Comparison of ENCODE assay signal across 2 cellular contexts in genomic region chr15:40277472-40277871, GRCh38.
TF ChIP-seq lines count a peak whose summit lies in the region.

No MANE protein-coding gene starts in this region.

TF ChIP-seq in GM23338, 12 proteins besides CTCF, POLR2A, EP300 and RAD21:
- no peak for TF ChIP-seq EZH2 (IDR thresholded peaks at IDR 0.05; ENCODE audit: low read depth, unreplicated experiment)

TF ChIP-seq in GM12878, 131 proteins besides CTCF, POLR2A, EP300 and RAD21:
- peak; percentile 22 for TF ChIP-seq MEF2B (IDR thresholded peaks at IDR 0.05; ENCODE audit: partially characterized antibody, poor library complexity, severe bottlenecking)
- TF ChIP-seq NR2F1 (conservative IDR thresholded peaks at IDR 0.05) = no peak
- no peak for TF ChIP-seq MXI1 (IDR thresholded peaks at IDR 0.05; ENCODE audit: low read depth, low read length)
- TF ChIP-seq SMAD5 (IDR thresholded peaks at IDR 0.05; ENCODE audit: low read depth) = no peak
- TF ChIP-seq IKZF1 (conservative IDR thresholded peaks at IDR 0.05) = peak; percentile 67
- TF ChIP-seq SPI1 (IDR thresholded peaks at IDR 0.05; ENCODE audit: borderline replicate concordance, insufficient read depth, low read depth, low read length) = peak; percentile 76; the same call in 1 of the 2 replicates
- 0 out of 2 replicates have a peak, but pooled peaks have one; percentile 38 for TF ChIP-seq RELB (IDR thresholded peaks at IDR 0.05; ENCODE audit: low read depth)
- peak; percentile 64; the same call in 1 of the 2 replicates for TF ChIP-seq EED (IDR thresholded peaks at IDR 0.05; ENCODE audit: low read depth)
- TF ChIP-seq IKZF2 (IDR thresholded peaks at IDR 0.05) = peak; percentile 69 to 77
- no peak for TF ChIP-seq MYC (IDR thresholded peaks at IDR 0.05; ENCODE audit: insufficient read depth, insufficient read length, insufficient replicate concordance, low read length, severe bottlenecking)
- peak; percentile 27 for TF ChIP-seq DPF2 (IDR thresholded peaks at IDR 0.05)
- TF ChIP-seq BHLHE40 (IDR thresholded peaks at IDR 0.05; ENCODE audit: borderline replicate concordance in 1 of 2, low read depth in 2 of 2, low read length in 1 of 2) = peak; percentile 54 to 61; a peak in 3 of 4 replicates
TF ChIP-seq in GM12878: peak in this region for 8.
